In genomic region chr10:58514102-58514472, GRCh38 we compare ENCODE assay signal across 11 cellular contexts. TPM values are rescaled to one million over a fixed set of nuclear protein-coding genes. Genes with fewer than 3 reads are reported as not detected.
A peak's percentile ranks its signal among the peaks of the same experiment; 100 is the strongest.
DNase-seq lines count a peak whose midpoint lies in the region; ATAC-seq and TF ChIP-seq lines count a peak whose summit lies in the region.
"Had no signal": no experiment of that assay in that cellular context is flagged by ENCODE, and none has a peak within 500 bp of the region (broad histone marks: within the 10 kb centered on the region; RNA-seq: fewer than 3 reads in every experiment).

No MANE protein-coding gene starts in this region.

- no peak overlapping the region for H3K27ac Mint-ChIP-seq in WTC11

- in situ Hi-C loops in GM23248 (cut with MboI) = loop anchor here (25.0 kb wide), 1 partner anchor 673 kb away; the partner anchor contains the start of gene PHYHIPL

- no peak for TF ChIP-seq CTCF in WTC11 (IDR thresholded peaks at IDR 0.05)
- TF ChIP-seq CTCF in hepatocyte (IDR thresholded peaks at IDR 0.05; ENCODE audit: poor library complexity) = no peak

- H3F3A ChIP-seq in GM23248 (ENCODE audit: insufficient read depth) = peaks cover 36% of the 10 kb centered on the region

- peaks cover 11% of the 10 kb centered on the region for H3K4me1 Mint-ChIP-seq in WTC11

- H3K4me2 ChIP-seq in GM23248 (ENCODE audit: unreplicated experiment) = peak overlapping the region; percentile 81
- peak overlapping the region; percentile 91 for H3K4me2 ChIP-seq in hepatocyte

- H3K9me3 ChIP-seq in GM23248 (ENCODE audit: low read depth) = no peaks in the 10 kb centered on the region
- no peaks in the 10 kb centered on the region for H3K9me3 ChIP-seq in hepatocyte (ENCODE audit: low read depth)
- H3K9me3 ChIP-seq in skeletal muscle tissue (ENCODE audit: control insufficient read depth in 3 of 3, low read length in 3 of 3) = no peaks in the 10 kb centered on the region

- 1 to 3% methylated on average over 11 of the region's 11 CpGs for WGBS in GM23248 (ENCODE audit: low coverage in 1 of 2, low lambda C conversion rate in 2 of 2, missing lambda C conversion rate in 2 of 2), 2 experiments
- 36% methylated on average over 11 of the region's 11 CpGs for WGBS in hepatocyte (ENCODE audit: low lambda C conversion rate, missing lambda C conversion rate)

- H3K36me3 ChIP-seq in GM23248 (ENCODE audit: low read depth) (no peaks in the 10 kb centered on the region), hepatocyte (replicated peaks; ENCODE audit: insufficient read depth, low read depth) (no peaks in the 10 kb centered on the region), skeletal muscle tissue (ENCODE audit: control insufficient read depth in 3 of 3, insufficient read depth in 3 of 3, low read length in 3 of 3) (no peaks in the 10 kb centered on the region)

- peak; percentile 45 for DNase-seq in GM23248
- DNase-seq in WTC11 (ENCODE audit: low spot score) = no peak
- no peak for DNase-seq in hepatocyte (ENCODE audit: low spot score)
- no peak for DNase-seq in dermis blood vessel endothelial cell
- DNase-seq in HPDE6-E6E7 (ENCODE audit: extremely low spot score) = no peak
- DNase-seq in NCI-H1105 treated with DMSO at 0.1 percent for 48 hours (lab: John Stamatoyannopoulos, UW) = no peak
- DNase-seq in NCI-H345 (lab: John Stamatoyannopoulos, UW) = no peak
- DNase-seq: activated gamma-delta T cell, Karpas-422, SIG-M5 had no signal

- POLR2A ChIA-PET in WTC11 (lab: Charles Lee) = no interaction called here

- H3K4me1 ChIP-seq in GM23248 (ENCODE audit: insufficient read depth) (peaks cover 52% of the 10 kb centered on the region), hepatocyte (ENCODE audit: insufficient read depth) (peaks cover 8% of the 10 kb centered on the region), skeletal muscle tissue (ENCODE audit: control insufficient read depth in 3 of 3, insufficient read depth in 3 of 3, low read length in 3 of 3) (peaks cover 0 to 18% (median 6%) of the 10 kb centered on the region in 3 donors)

- no peaks in the 10 kb centered on the region for H4K20me1 ChIP-seq in GM23248 (ENCODE audit: insufficient read depth)
- peaks cover 2% of the 10 kb centered on the region for H4K20me1 ChIP-seq in hepatocyte (ENCODE audit: insufficient read depth, poor library complexity, severe bottlenecking)

- H3K27ac ChIP-seq in GM23248 (peak overlapping the region; percentile 81), hepatocyte (peak overlapping the region; percentile 85), skeletal muscle tissue (ENCODE audit: low read depth, low read length) (peak overlapping the region; percentile 72)

- peaks cover 60% of the 10 kb centered on the region for H3K79me2 ChIP-seq in GM23248 (ENCODE audit: insufficient read depth)
- peaks cover 49% of the 10 kb centered on the region for H3K79me2 ChIP-seq in hepatocyte

- H3K27me3 ChIP-seq in GM23248 (replicated peaks; ENCODE audit: insufficient read depth) = no peaks in the 10 kb centered on the region
- H3K27me3 ChIP-seq in hepatocyte = no peaks in the 10 kb centered on the region
- H3K27me3 ChIP-seq in skeletal muscle tissue (ENCODE audit: control insufficient read depth in 3 of 3, insufficient read depth in 3 of 3, low read length in 3 of 3) = peaks cover 0 to 11% (median 3%) of the 10 kb centered on the region in 3 donors

- CTCF ChIA-PET in WTC11 (lab: Charles Lee) = interaction anchor here (0.7 to 2.5 kb wide), 3 partner anchors 49 to 130 kb away, joined by 3 to 10 read pairs (median 5); no protein-coding TSS in a partner anchor

- no peaks in the 10 kb centered on the region for H3K9me3 Mint-ChIP-seq in WTC11

- peaks cover 23% of the 10 kb centered on the region for H3K27me3 Mint-ChIP-seq in WTC11 (ENCODE audit: low read depth)

- H3K4me3 Mint-ChIP-seq in WTC11 = peak overlapping the region; percentile 76

- H2AFZ ChIP-seq in GM23248 (peak overlapping the region; percentile 53; the same call in 1 of the 2 replicates), hepatocyte (no peak overlapping the region)

- peak overlapping the region; percentile 84 for H3K4me3 ChIP-seq in GM23248
- peak overlapping the region; percentile 83 for H3K4me3 ChIP-seq in hepatocyte
- peak overlapping the region; percentile 72 to 88 (median 80) for H3K4me3 ChIP-seq in skeletal muscle tissue (ENCODE audit: low read length in 3 of 3)

- H3K36me3 Mint-ChIP-seq in WTC11 = no peaks in the 10 kb centered on the region

- peak overlapping the region; percentile 85 for H3K9ac ChIP-seq in GM23248
- peak overlapping the region; percentile 66 to 82 (median 79) for H3K9ac ChIP-seq in skeletal muscle tissue (ENCODE audit: low read depth in 1 of 3, low read length in 3 of 3)

- no peak for ATAC-seq in WTC11

- H3K9me2 ChIP-seq in GM23248 (ENCODE audit: insufficient read depth) = no peaks in the 10 kb centered on the region
- H3K9me2 ChIP-seq in hepatocyte (replicated peaks; ENCODE audit: insufficient read depth) = no peaks in the 10 kb centered on the region

TF ChIP-seq in WTC11, 78 proteins besides CTCF, POLR2A, EP300 and RAD21:
- TF ChIP-seq ARID4B (CRISPR knock-in tag; IDR thresholded peaks at IDR 0.05; ENCODE audit: borderline replicate concordance) = no peak
- no peak for TF ChIP-seq JUN (CRISPR knock-in tag; IDR thresholded peaks at IDR 0.05)
- TF ChIP-seq FOXP1 (CRISPR knock-in tag; IDR thresholded peaks at IDR 0.05; ENCODE audit: borderline replicate concordance) = no peak
- TF ChIP-seq ESRRA (CRISPR knock-in tag; IDR thresholded peaks at IDR 0.05; ENCODE audit: borderline replicate concordance) = no peak
- no peak for TF ChIP-seq ZSCAN18 (CRISPR knock-in tag; IDR thresholded peaks at IDR 0.05)
- TF ChIP-seq ZNF232 (CRISPR knock-in tag; IDR thresholded peaks at IDR 0.05) = no peak
- no peak for TF ChIP-seq NR2C2 (CRISPR knock-in tag; IDR thresholded peaks at IDR 0.05)
- no peak for TF ChIP-seq TCF7 (CRISPR knock-in tag; IDR thresholded peaks at IDR 0.05; ENCODE audit: low read depth)

RNA-seq across cellular contexts. Expression of gene BICC1, which starts 1.4 kb away (rescaled TPM):
- total RNA-seq in GM23248 (2014; rRNA removed; shearing (Covaris generic)) = 80.5 and 86.8 TPM in 2 replicates
- polyA plus RNA-seq in GM23248 (2016; fragmentation: Nextera tagmentation; extraction: Ambion mirVana) = 95.8 and 97.0 TPM in 2 replicates
- 0.61 to 0.85 TPM (median 0.78 TPM) in 3 replicates for total RNA-seq in WTC11 (2021)
- total RNA-seq in hepatocyte = 16.4 and 20.4 TPM in 2 replicates
- 5.8 and 7.2 TPM in 2 replicates for polyA plus RNA-seq in hepatocyte
- 25.6 TPM for total RNA-seq in skeletal muscle tissue
- total RNA-seq in dermis blood vessel endothelial cell = 0.79 and 2.6 TPM in 2 replicates
